In the genomic region with DNA sequence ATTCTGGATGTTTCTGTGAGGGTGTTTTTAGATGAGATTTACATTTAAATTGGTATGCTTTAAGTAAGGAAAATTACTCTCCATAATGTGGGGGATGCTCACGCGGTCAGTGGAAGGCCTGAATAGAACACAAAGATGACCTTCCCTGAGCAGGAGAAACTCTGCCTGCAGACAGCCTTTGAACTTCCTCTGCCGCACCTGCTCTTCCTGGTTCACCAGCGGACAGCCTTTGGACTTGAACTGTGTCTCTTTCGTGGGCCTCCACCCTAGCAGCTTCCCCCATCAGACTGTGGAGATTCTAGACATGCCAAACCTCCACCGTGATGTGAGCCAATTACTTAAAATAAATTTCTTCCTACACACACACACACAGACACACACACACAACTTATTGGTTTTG, we compare ENCODE assay signal across 23 cellular contexts.
DNase-seq lines count a peak whose midpoint lies in the region; ATAC-seq, FAIRE-seq and TF ChIP-seq lines count a peak whose summit lies in the region.
"Had no signal": no experiment of that assay in that cellular context is flagged by ENCODE, and none has a peak within 500 bp of the region (broad histone marks: within the 10 kb centered on the region; RNA-seq: fewer than 3 reads in every experiment).

No MANE protein-coding gene starts in this region.

- FAIRE-seq in HepG2 (lab: Jason Lieb, UNC) = no peak
- FAIRE-seq: A204.1, G401.6, GM12891 had no signal

- intact Hi-C loops in HepG2 (cut with micrococcal nuclease; ENCODE audit: unreplicated experiment) = no loop called here
- intact Hi-C loops in right lobe of liver (cut with DNase I) = no loop called here
- intact Hi-C loops in left colon (cut with DNase I, micrococcal nuclease) = no loop called here

- no TSS peak for BruUV-seq in HepG2 (replicated peaks; lab: Mats Ljungman, UMichigan)

- CTCF ChIA-PET in HepG2 (lab: Yijun Ruan, JAX; ENCODE audit: low intra/inter-chr PET ratio, low total read pairs) = no interaction called here
- CTCF ChIA-PET in activated CD4-positive, alpha-beta memory T cell treated with anti-CD3 and anti-CD28 coated beads, Interleukin-2, amount 10 ng/mL, durations not matched to agents 7 days and 5 days (lab: Charles Lee) = no interaction called here

- no peaks in the 10 kb centered on the region for H3K27me3 Mint-ChIP-seq in activated CD4-positive, alpha-beta memory T cell treated with anti-CD3 and anti-CD28 coated beads, Interleukin-2, amount 10 ng/mL, durations not matched to agents 7 days and 5 days
- H3K27me3 Mint-ChIP-seq: CD4-positive, alpha-beta memory T cell; CD4-positive, CD25-positive, alpha-beta regulatory T cell; CD8-positive, alpha-beta memory T cell had no signal

- DNase-seq in HepG2 (ENCODE audit: low spot score) = no peak
- DNase-seq in right lobe of liver = no peak
- DNase-seq in left colon = no peak
- DNase-seq in activated CD4-positive, alpha-beta memory T cell treated with anti-CD3 and anti-CD28 coated beads, Interleukin-2, amount 10 ng/mL, durations not matched to agents 7 days and 5 days = no peak
- DNase-seq in nucleus accumbens (lab: John Stamatoyannopoulos, UW) = no peak
- no peak for DNase-seq in DMS153 (lab: John Stamatoyannopoulos, UW)
- DNase-seq: 8988T; ACHN; BE2C; C1 segment of cervical spinal cord; CD4-positive, alpha-beta memory T cell; CD8-positive, alpha-beta memory T cell; COR-L47; DMS 273 treated with DMSO at 0.1 percent for 48 hours; DMS79 treated with DMSO at 0.1 percent for 48 hours; GF-D8 had no signal

- H3K27me3 ChIP-seq in HepG2 (ENCODE audit: control insufficient read depth in 1 of 2, insufficient read depth in 2 of 2, low read length in 2 of 2) (peaks cover 0 to 1% of the 10 kb centered on the region in 2 experiments; a peak in 1 of 5 replicates), right lobe of liver (no peaks in the 10 kb centered on the region), neutrophil (no peaks in the 10 kb centered on the region)
- H3K27me3 ChIP-seq: BE2C, BLaER1 had no signal

- POLR2A ChIA-PET in HepG2 (lab: Yijun Ruan, JAX) = no interaction called here
- POLR2A ChIA-PET in activated CD4-positive, alpha-beta memory T cell treated with anti-CD3 and anti-CD28 coated beads, Interleukin-2, amount 10 ng/mL, durations not matched to agents 7 days and 5 days (lab: Charles Lee) = no interaction called here

- H3K4me1 Mint-ChIP-seq in activated CD4-positive, alpha-beta memory T cell treated with anti-CD3 and anti-CD28 coated beads, Interleukin-2, amount 10 ng/mL, durations not matched to agents 7 days and 5 days = peaks cover 2% of the 10 kb centered on the region
- H3K4me1 Mint-ChIP-seq: CD8-positive, alpha-beta memory T cell had no signal

- no peaks in the 10 kb centered on the region for H3K36me3 Mint-ChIP-seq in activated CD4-positive, alpha-beta memory T cell treated with anti-CD3 and anti-CD28 coated beads, Interleukin-2, amount 10 ng/mL, durations not matched to agents 7 days and 5 days (ENCODE audit: low read depth)
- H3K36me3 Mint-ChIP-seq: CD14-positive monocyte; CD4-positive, alpha-beta memory T cell; CD4-positive, CD25-positive, alpha-beta regulatory T cell had no signal

- no peak overlapping the region for H3K27ac ChIP-seq in HepG2 (ENCODE audit: extremely low read length, insufficient read depth, low read length)
- no peak overlapping the region for H3K27ac ChIP-seq in right lobe of liver
- peak overlapping the region; percentile 88 for H3K27ac ChIP-seq in neutrophil
- H3K27ac ChIP-seq: BLaER1 had no signal

- H3K36me3 ChIP-seq in HepG2 (replicated peaks in 1 of 2; ENCODE audit: control insufficient read depth in 1 of 2, insufficient read depth in 2 of 2, low read length in 2 of 2) (no peaks in the 10 kb centered on the region), right lobe of liver (no peaks in the 10 kb centered on the region), neutrophil (no peaks in the 10 kb centered on the region)
- H3K36me3 ChIP-seq: BE2C, BLaER1 had no signal

- TF ChIP-seq CTCF in HepG2 (CRISPR knock-in tag; IDR thresholded peaks at IDR 0.05) (no peak), right lobe of liver (IDR thresholded peaks at IDR 0.05) (no peak), neutrophil (IDR thresholded peaks at IDR 0.05) (no peak)

- H3K4me2 ChIP-seq in HepG2 (ENCODE audit: low read depth, low read length) = no peak overlapping the region
- H3K4me2 ChIP-seq: BLaER1 had no signal

- no peaks in the 10 kb centered on the region for H3K79me2 ChIP-seq in HepG2 (ENCODE audit: insufficient read depth, low read length)

- no peak overlapping the region for H2AFZ ChIP-seq in HepG2 (ENCODE audit: low read length)

- no peak for TF ChIP-seq EP300 in HepG2 (IDR thresholded peaks at IDR 0.05; ENCODE audit: low read depth in 2 of 2, low read length in 2 of 2)
- TF ChIP-seq EP300 in HepG2 (CRISPR knock-in tag; IDR thresholded peaks at IDR 0.05; ENCODE audit: borderline replicate concordance) = no peak

- WGBS in HepG2 (ENCODE audit: low lambda C conversion rate) = 9% methylated on average over 5 of the region's 6 CpGs
- 87% methylated on average over 6 of the region's 6 CpGs for WGBS in right lobe of liver (ENCODE audit: insufficient coverage, low coverage, low lambda C conversion rate, missing lambda C conversion rate)

- H4K20me1 ChIP-seq in HepG2 (ENCODE audit: insufficient read depth, low read length) = no peaks in the 10 kb centered on the region
- H4K20me1 ChIP-seq: BLaER1 had no signal

- in situ Hi-C loops in HepG2 (cut with HindIII; ENCODE audit: extremely low pct_ligation_motif_present, low pct_unique_long_range_greater_than_20kb) = no loop called here

- TF ChIP-seq RAD21 in HepG2 (CRISPR knock-in tag; IDR thresholded peaks at IDR 0.05) = no peak

- H3K9me3 ChIP-seq in HepG2 (ENCODE audit: low read length) (peaks cover 11% of the 10 kb centered on the region), right lobe of liver (no peaks in the 10 kb centered on the region), neutrophil (no peaks in the 10 kb centered on the region)
- H3K9me3 ChIP-seq: BE2C had no signal

- H3K9me3 Mint-ChIP-seq in activated CD4-positive, alpha-beta memory T cell treated with anti-CD3 and anti-CD28 coated beads, Interleukin-2, amount 10 ng/mL, durations not matched to agents 7 days and 5 days = peaks cover 30% of the 10 kb centered on the region

- H3K4me3 Mint-ChIP-seq in activated CD4-positive, alpha-beta memory T cell treated with anti-CD3 and anti-CD28 coated beads, Interleukin-2, amount 10 ng/mL, durations not matched to agents 7 days and 5 days = no peak overlapping the region
- H3K4me3 Mint-ChIP-seq: CD14-positive monocyte; CD4-positive, alpha-beta memory T cell; CD8-positive, alpha-beta memory T cell had no signal

- H3K9ac ChIP-seq in HepG2 (ENCODE audit: insufficient read depth, low read depth, low read length) = no peak overlapping the region
- H3K9ac ChIP-seq: BLaER1 had no signal

- H3K27ac Mint-ChIP-seq in activated CD4-positive, alpha-beta memory T cell treated with anti-CD3 and anti-CD28 coated beads, Interleukin-2, amount 10 ng/mL, durations not matched to agents 7 days and 5 days = no peak overlapping the region
- H3K27ac Mint-ChIP-seq: CD4-positive, alpha-beta memory T cell; CD8-positive, alpha-beta memory T cell had no signal

- TF ChIP-seq POLR2A in HepG2 (IDR thresholded peaks at IDR 0.05; ENCODE audit: insufficient read depth in 1 of 2, low read depth in 2 of 2, low read length in 2 of 2) (no peak), right lobe of liver (IDR thresholded peaks at IDR 0.05) (no peak)

- ATAC-seq in HepG2 (peak; percentile 41; the same call in 1 of the 3 replicates), right lobe of liver (no peak), left colon (peak; percentile 73)

- H3K4me3 ChIP-seq in HepG2 (replicated peaks in 1 of 3; ENCODE audit: insufficient read depth in 1 of 3, low read depth in 2 of 3, low read length in 3 of 3) (no peak overlapping the region), right lobe of liver (no peak overlapping the region), neutrophil (ENCODE audit: low read depth in 1 of 2, low read length in 1 of 2) (no peak overlapping the region)
- H3K4me3 ChIP-seq: BLaER1 had no signal

- H3K4me1 ChIP-seq in HepG2 (ENCODE audit: insufficient read depth, low read length) (peaks cover 26% of the 10 kb centered on the region), right lobe of liver (no peaks in the 10 kb centered on the region), neutrophil (ENCODE audit: control insufficient read depth in 1 of 2, insufficient read depth in 1 of 2, low read depth in 1 of 2, low read length in 1 of 2) (peaks cover 17 to 22% of the 10 kb centered on the region in 2 experiments)
- H3K4me1 ChIP-seq: BE2C, BLaER1 had no signal

TF ChIP-seq in HepG2, 621 proteins besides CTCF, POLR2A, EP300 and RAD21 (continues in another document):
- TF ChIP-seq CEBPB (IDR thresholded peaks at IDR 0.05; ENCODE audit: borderline replicate concordance, low read depth, low read length) (no peak), KMT2A (CRISPR knock-in tag; IDR thresholded peaks at IDR 0.05) (no peak), ZNF383 (CRISPR knock-in tag; IDR thresholded peaks at IDR 0.05; ENCODE audit: borderline replicate concordance) (no peak), GABPA (IDR thresholded peaks at IDR 0.05; ENCODE audit: low read depth, low read length) (no peak), GABPA (CRISPR knock-in tag; IDR thresholded peaks at IDR 0.05; ENCODE audit: low read depth) (0 out of 2 replicates have a peak, but pooled peaks have one; percentile 16)
- TF ChIP-seq, protein P1, sequence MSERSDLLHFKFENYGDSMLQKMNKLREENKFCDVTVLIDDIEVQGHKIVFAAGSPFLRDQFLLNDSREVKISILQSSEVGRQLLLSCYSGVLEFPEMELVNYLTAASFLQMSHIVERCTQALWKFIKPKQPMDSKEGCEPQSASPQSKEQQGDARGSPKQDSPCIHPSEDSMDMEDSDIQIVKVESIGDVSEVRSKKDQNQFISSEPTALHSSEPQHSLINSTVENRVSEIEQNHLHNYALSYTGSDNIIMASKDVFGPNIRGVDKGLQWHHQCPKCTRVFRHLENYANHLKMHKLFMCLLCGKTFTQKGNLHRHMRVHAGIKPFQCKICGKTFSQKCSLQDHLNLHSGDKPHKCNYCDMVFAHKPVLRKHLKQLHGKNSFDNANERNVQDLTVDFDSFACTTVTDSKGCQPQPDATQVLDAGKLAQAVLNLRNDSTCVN (CRISPR knock-in tag; IDR thresholded peaks at IDR 0.05; ENCODE audit: borderline replicate concordance) = no peak

Comparison
In these comparisons a context has a peak if more than half of its experiments do, and no peak if none do; other contexts are left out.
1. ATAC-seq: peak in HepG2 (single experiment) and left colon (single experiment); none in right lobe of liver (0 of 4).